17 cellular contexts compared by ENCODE assay signal in the genomic region with DNA sequence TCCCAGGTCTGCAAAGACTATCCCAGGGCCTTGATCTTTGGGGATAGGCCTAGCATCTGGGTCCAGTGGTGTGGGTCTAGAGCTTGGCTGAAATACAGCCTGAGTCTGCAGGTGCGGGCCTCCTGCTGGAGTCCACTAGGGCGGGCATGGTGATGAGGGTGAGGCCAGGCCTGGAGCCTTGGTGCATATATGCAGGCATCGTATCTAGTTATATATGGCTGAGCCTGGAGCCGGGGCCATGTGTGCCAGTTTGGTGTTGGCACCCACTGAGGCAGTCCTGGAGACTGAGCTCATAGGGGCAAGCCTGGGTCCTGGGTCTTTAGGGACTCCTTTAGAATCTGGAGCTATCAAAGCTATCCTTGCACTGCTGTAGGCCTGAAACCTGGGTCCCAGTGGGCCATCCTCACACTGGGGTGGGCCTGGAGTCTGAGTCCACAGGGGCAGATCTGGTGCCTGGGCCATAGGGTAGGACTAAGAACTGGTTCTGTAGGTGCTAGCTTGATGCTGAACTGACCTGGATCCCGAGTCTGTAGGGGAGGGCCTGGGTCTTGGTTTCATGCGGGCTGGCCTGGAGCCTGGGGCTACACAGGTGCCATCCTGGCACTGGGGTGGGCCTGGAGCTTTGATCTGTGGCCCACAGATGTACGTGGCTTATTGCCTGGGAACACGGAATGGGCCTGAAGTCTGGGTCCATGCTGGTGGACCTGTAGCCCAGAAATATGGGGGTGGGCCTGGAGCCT.
A peak's percentile ranks its signal among the peaks of the same experiment; 100 is the strongest.
DNase-seq lines count a peak whose midpoint lies in the region; ATAC-seq and TF ChIP-seq lines count a peak whose summit lies in the region.
"Had no signal": no experiment of that assay in that cellular context is flagged by ENCODE, and none has a peak within 500 bp of the region (broad histone marks: within the 10 kb centered on the region; RNA-seq: fewer than 3 reads in every experiment).

No MANE protein-coding gene starts in this region.

- no peaks in the 10 kb centered on the region for H3K9me3 Mint-ChIP-seq in natural killer cell treated with Interleukin-12 subunit alpha and Interleukin-12 subunit beta and Interleukin-15 and Interleukin-18, amount 100 ng/mL, for 72 hours
- peaks cover 0 to 4% of the 10 kb centered on the region in 2 donors for H3K9me3 Mint-ChIP-seq in natural killer cell
- H3K9me3 Mint-ChIP-seq: HFFc6 had no signal

- no peaks in the 10 kb centered on the region for H3K4me1 Mint-ChIP-seq in natural killer cell treated with Interleukin-12 subunit alpha and Interleukin-12 subunit beta and Interleukin-15 and Interleukin-18, amount 100 ng/mL, for 72 hours (ENCODE audit: low read depth in 2 of 2)
- H3K4me1 Mint-ChIP-seq in natural killer cell = no peaks in the 10 kb centered on the region

- H3K27me3 ChIP-seq in sigmoid colon (no peaks in the 10 kb centered on the region), aorta (ENCODE audit: control insufficient read depth in 1 of 2, insufficient read depth in 2 of 2, low read length in 1 of 2) (no peaks in the 10 kb centered on the region)
- H3K27me3 ChIP-seq: BLaER1 treated with 17β-estradiol and CSF1 and Interleukin-3, amounts not matched to agents 10 nM and 100 nM had no signal

- intact Hi-C loops in natural killer cell (cut with micrococcal nuclease) (no loop called here), sigmoid colon (cut with DNase I) (no loop called here), aorta (cut with DNase I) (no loop called here)

- no peak for TF ChIP-seq EP300 in sigmoid colon (IDR thresholded peaks at IDR 0.05)

- no peaks in the 10 kb centered on the region for H3K36me3 Mint-ChIP-seq in natural killer cell treated with Interleukin-12 subunit alpha and Interleukin-12 subunit beta and Interleukin-15 and Interleukin-18, amount 100 ng/mL, for 72 hours
- H3K36me3 Mint-ChIP-seq in natural killer cell = no peaks in the 10 kb centered on the region

- no peaks in the 10 kb centered on the region for H3K27me3 Mint-ChIP-seq in natural killer cell treated with Interleukin-12 subunit alpha and Interleukin-12 subunit beta and Interleukin-15 and Interleukin-18, amount 100 ng/mL, for 72 hours
- no peaks in the 10 kb centered on the region for H3K27me3 Mint-ChIP-seq in natural killer cell (ENCODE audit: low read depth in 2 of 2)
- H3K27me3 Mint-ChIP-seq: CD4-positive, alpha-beta T cell had no signal

- 96 to 97% methylated on average over 8 of the region's 8 CpGs for WGBS in sigmoid colon, 2 donors
- WGBS in aorta, 2 donors = 93 to 99% methylated on average over 8 of the region's 8 CpGs

- H3K36me3 ChIP-seq in sigmoid colon = no peaks in the 10 kb centered on the region
- no peaks in the 10 kb centered on the region for H3K36me3 ChIP-seq in aorta (ENCODE audit: control insufficient read depth in 1 of 2, insufficient read depth in 2 of 2, low read length in 1 of 2)
- H3K36me3 ChIP-seq: BLaER1 treated with 17β-estradiol and CSF1 and Interleukin-3, amounts not matched to agents 10 nM and 100 nM had no signal

- ATAC-seq in natural killer cell treated with Interleukin-12 subunit alpha and Interleukin-12 subunit beta and Interleukin-15 and Interleukin-18, amount 100 ng/mL, for 72 hours = peak; percentile 46 to 53
- ATAC-seq in natural killer cell (no peak), aorta (ENCODE audit: low FRiP score) (peak; percentile 26), GM18907 (IDR thresholded peaks at IDR 0.05; ENCODE audit: unreplicated experiment) (no peak)
- ATAC-seq: HepG2 had no signal

- H3K4me3 Mint-ChIP-seq in natural killer cell treated with Interleukin-12 subunit alpha and Interleukin-12 subunit beta and Interleukin-15 and Interleukin-18, amount 100 ng/mL, for 72 hours = no peak overlapping the region
- no peak overlapping the region for H3K4me3 Mint-ChIP-seq in natural killer cell
- H3K4me3 Mint-ChIP-seq: CD4-positive, alpha-beta T cell; HFFc6 had no signal

- no peak for DNase-seq in natural killer cell treated with Interleukin-12 subunit alpha and Interleukin-12 subunit beta and Interleukin-15 and Interleukin-18, amount 100 ng/mL, for 72 hours (ENCODE audit: low spot score)
- DNase-seq in natural killer cell (no peak), sigmoid colon (peak; percentile 47), aorta (peak in 1 of 2 donors; percentile 24), NCI-H2227 treated with DMSO at 0.1 percent for 48 hours (lab: John Stamatoyannopoulos, UW) (no peak), cerebellar cortex (ENCODE audit: low spot score) (no peak)
- DNase-seq: 8988T; ACHN; Calu3; CD4-positive, alpha-beta T cell; DMS 273 treated with DMSO at 0.1 percent for 48 hours; HCEC 1CT; HFFc6 had no signal

- no peak for TF ChIP-seq POLR2A in sigmoid colon (IDR thresholded peaks at IDR 0.05)

- TF ChIP-seq CTCF in natural killer cell (IDR thresholded peaks at IDR 0.05) (no peak), sigmoid colon (IDR thresholded peaks at IDR 0.05) (no peak)

- H3K4me1 ChIP-seq in sigmoid colon = no peaks in the 10 kb centered on the region
- no peaks in the 10 kb centered on the region for H3K4me1 ChIP-seq in aorta (ENCODE audit: control insufficient read depth in 1 of 2, insufficient read depth in 2 of 2, low read length in 2 of 2)

- H3K27ac ChIP-seq in cingulate gyrus (ENCODE audit: low read depth, low read length) (peak overlapping the region; percentile 21), sigmoid colon (no peak overlapping the region), aorta (ENCODE audit: low read depth in 1 of 2, low read length in 2 of 2) (no peak overlapping the region)
- H3K27ac ChIP-seq: BLaER1 treated with 17β-estradiol and CSF1 and Interleukin-3, amounts not matched to agents 10 nM and 100 nM had no signal

- H3K27ac Mint-ChIP-seq in natural killer cell treated with Interleukin-12 subunit alpha and Interleukin-12 subunit beta and Interleukin-15 and Interleukin-18, amount 100 ng/mL, for 72 hours = no peak overlapping the region
- no peak overlapping the region for H3K27ac Mint-ChIP-seq in natural killer cell
- H3K27ac Mint-ChIP-seq: CD4-positive, alpha-beta T cell; HFFc6 had no signal

- H3K4me3 ChIP-seq in sigmoid colon = no peak overlapping the region
- no peak overlapping the region for H3K4me3 ChIP-seq in aorta (ENCODE audit: low read length in 2 of 2)
- H3K4me3 ChIP-seq: BLaER1 treated with 17β-estradiol and CSF1 and Interleukin-3, amounts not matched to agents 10 nM and 100 nM had no signal

- H3K9me3 ChIP-seq in sigmoid colon (peaks cover 0 to 2% (median 0%) of the 10 kb centered on the region in 4 donors), aorta (ENCODE audit: control insufficient read depth, low read length) (no peaks in the 10 kb centered on the region)

Comparison
In these comparisons a context has a peak if more than half of its experiments do, and no peak if none do; other contexts are left out.
1. ATAC-seq: peak in natural killer cell treated with Interleukin-12 subunit alpha and Interleukin-12 subunit beta and Interleukin-15 and Interleukin-18, amount 100 ng/mL, for 72 hours (2 of 2) and aorta (single experiment); none in natural killer cell (0 of 3) and GM18907 (single experiment).